In the genomic region with DNA sequence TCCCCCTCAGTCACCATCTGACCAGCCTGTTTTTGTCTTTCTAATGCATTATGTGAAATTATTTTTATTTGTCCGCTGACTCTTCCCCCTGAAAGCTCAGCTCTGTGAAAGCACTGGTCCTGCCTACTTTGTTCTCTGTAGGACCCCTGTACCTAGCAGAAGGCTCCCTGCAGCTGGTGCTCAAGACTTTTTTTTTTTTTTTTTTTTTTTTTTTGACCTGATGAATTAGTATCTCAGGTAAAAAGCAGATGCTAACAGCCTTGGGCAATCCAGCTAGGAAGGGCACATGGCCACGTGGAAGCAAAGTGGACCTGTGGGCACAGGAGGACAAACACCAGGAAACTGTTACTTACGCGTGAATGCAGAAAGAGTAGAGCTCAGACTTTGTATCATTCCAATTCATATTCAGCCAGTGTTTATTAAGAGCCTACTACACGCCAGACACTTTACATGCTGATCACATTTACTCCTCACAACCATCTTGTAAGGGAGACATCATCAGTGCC, we compare ENCODE assay signal across 9 cellular contexts. TPM values are rescaled to one million over a fixed set of nuclear protein-coding genes. Genes with fewer than 3 reads are reported as not detected.
DNase-seq lines count a peak whose midpoint lies in the region; ATAC-seq, FAIRE-seq and TF ChIP-seq lines count a peak whose summit lies in the region.
"Had no signal": no experiment of that assay in that cellular context is flagged by ENCODE, and none has a peak within 500 bp of the region (broad histone marks: within the 10 kb centered on the region; RNA-seq: fewer than 3 reads in every experiment).

No MANE protein-coding gene starts in this region.

- H3K9me3 ChIP-seq in cardiac muscle cell (ENCODE audit: low read depth): no peaks in the 10 kb centered on the region
- no peaks in the 10 kb centered on the region for H3K9me3 ChIP-seq in tibial nerve
- no peaks in the 10 kb centered on the region for H3K9me3 ChIP-seq in MG63

- POLR2A ChIA-PET in activated naive CD8-positive, alpha-beta T cell treated with anti-CD3 and anti-CD28 coated beads, Interleukin-2, amount 10 ng/mL, durations not matched to agents 7 days and 5 days (lab: Charles Lee): interaction anchor here (0.6 kb wide), 1 partner anchor 278 kb away, joined by 3 read pairs; no protein-coding TSS in a partner anchor

- no peak for TF ChIP-seq POLR2A in tibial nerve (IDR thresholded peaks at IDR 0.05)

- H3K36me3 Mint-ChIP-seq in activated naive CD8-positive, alpha-beta T cell treated with anti-CD3 and anti-CD28 coated beads, Interleukin-2, amount 10 ng/mL, durations not matched to agents 7 days and 5 days: peaks cover 19% of the 10 kb centered on the region
- H3K36me3 Mint-ChIP-seq in memory B cell: peaks cover 30% of the 10 kb centered on the region

- intact Hi-C loops in cardiac septum (cut with DNase I): loop anchor here (2.0 kb wide), 1 partner anchor 18 kb away; the partner anchor contains the start of gene PIGS

- no peaks in the 10 kb centered on the region for H3K9me3 Mint-ChIP-seq in activated naive CD8-positive, alpha-beta T cell treated with anti-CD3 and anti-CD28 coated beads, Interleukin-2, amount 10 ng/mL, durations not matched to agents 7 days and 5 days
- no peaks in the 10 kb centered on the region for H3K9me3 Mint-ChIP-seq in memory B cell

- H3K36me3 ChIP-seq in cardiac muscle cell (peaks cover 27% of the 10 kb centered on the region), tibial nerve (peaks cover 6 to 49% (median 24%) of the 10 kb centered on the region in 3 donors), MG63 (peaks cover 28% of the 10 kb centered on the region)

- H3K4me1 Mint-ChIP-seq in activated naive CD8-positive, alpha-beta T cell treated with anti-CD3 and anti-CD28 coated beads, Interleukin-2, amount 10 ng/mL, durations not matched to agents 7 days and 5 days: peaks cover 42% of the 10 kb centered on the region
- peaks cover 44% of the 10 kb centered on the region for H3K4me1 Mint-ChIP-seq in memory B cell

- H3K27ac Mint-ChIP-seq in activated naive CD8-positive, alpha-beta T cell treated with anti-CD3 and anti-CD28 coated beads, Interleukin-2, amount 10 ng/mL, durations not matched to agents 7 days and 5 days: no peak overlapping the region
- peak overlapping the region; percentile 90 for H3K27ac Mint-ChIP-seq in memory B cell

- H3K4me1 ChIP-seq in cardiac muscle cell (ENCODE audit: low read depth): peaks cover 4% of the 10 kb centered on the region
- peaks cover 0 to 37% (median 9%) of the 10 kb centered on the region in 4 donors for H3K4me1 ChIP-seq in tibial nerve

- FAIRE-seq in frontal cortex (lab: Jason Lieb, UNC): no peak
- FAIRE-seq: islet of Langerhans had no signal

- no peak for TF ChIP-seq EP300 in tibial nerve (IDR thresholded peaks at IDR 0.05)

- ATAC-seq in activated naive CD8-positive, alpha-beta T cell treated with anti-CD3 and anti-CD28 coated beads, Interleukin-2, amount 10 ng/mL, durations not matched to agents 7 days and 5 days (ENCODE audit: low read depth): no peak
- ATAC-seq in memory B cell (ENCODE audit: low read depth): no peak
- ATAC-seq in HG02798 (IDR thresholded peaks at IDR 0.05; ENCODE audit: poor library complexity, unreplicated experiment): no peak

- H3K4me3 ChIP-seq in cardiac muscle cell: peak overlapping the region; percentile 71
- H3K4me3 ChIP-seq in tibial nerve: peak overlapping the region in 1 of 4 donors; percentile 74
- no peak overlapping the region for H3K4me3 ChIP-seq in MG63

- H3K27me3 ChIP-seq in cardiac muscle cell (no peaks in the 10 kb centered on the region), tibial nerve (no peaks in the 10 kb centered on the region), MG63 (no peaks in the 10 kb centered on the region)

- 83 to 92% methylated on average over 5 of the region's 5 CpGs for WGBS in tibial nerve, 2 donors

- peak overlapping the region; percentile 81 for H3K4me3 Mint-ChIP-seq in activated naive CD8-positive, alpha-beta T cell treated with anti-CD3 and anti-CD28 coated beads, Interleukin-2, amount 10 ng/mL, durations not matched to agents 7 days and 5 days
- H3K4me3 Mint-ChIP-seq in memory B cell: peak overlapping the region; percentile 94

- no peaks in the 10 kb centered on the region for H3K27me3 Mint-ChIP-seq in activated naive CD8-positive, alpha-beta T cell treated with anti-CD3 and anti-CD28 coated beads, Interleukin-2, amount 10 ng/mL, durations not matched to agents 7 days and 5 days
- H3K27me3 Mint-ChIP-seq in memory B cell: no peaks in the 10 kb centered on the region

- H3K27ac ChIP-seq in cardiac muscle cell: no peak overlapping the region
- peak overlapping the region in 3 of 4 donors; percentile 47 to 82 (median 80) for H3K27ac ChIP-seq in tibial nerve

- DNase-seq in cardiac muscle cell (ENCODE audit: low read depth in 1 of 2, low spot score in 1 of 2) (no peak), cardiac septum (ENCODE audit: low spot score) (no peak), memory B cell (ENCODE audit: low spot score in 2 of 2) (no peak), tibial nerve (ENCODE audit: low spot score in 2 of 2) (no peak), frontal cortex (ENCODE audit: low spot score in 2 of 2) (no peak), MG63 (no peak)
- DNase-seq in activated naive CD8-positive, alpha-beta T cell treated with anti-CD3 and anti-CD28 coated beads, Interleukin-2, amount 10 ng/mL, durations not matched to agents 7 days and 5 days: no peak

- TF ChIP-seq CTCF in cardiac muscle cell (IDR thresholded peaks at IDR 0.05; ENCODE audit: low read depth, low read length) (no peak), tibial nerve (IDR thresholded peaks at IDR 0.05) (no peak)

RNA-seq across cellular contexts. Expression of gene UNC119, which starts 0.6 kb away (rescaled TPM):
- total RNA-seq in cardiac muscle cell (124 and 125 TPM in 2 replicates), cardiac septum (16.0 TPM), tibial nerve (10 to 100 TPM; 20.5 to 30.0 (median 22.4) TPM), frontal cortex (32.6 TPM)
- polyA plus RNA-seq in cardiac muscle cell: 73.3 and 101 TPM in 2 replicates
- 10 to 100 TPM; 54.9 to 57.8 TPM for total RNA-seq in activated naive CD8-positive, alpha-beta T cell treated with anti-CD3 and anti-CD28 coated beads, Interleukin-2, amount 10 ng/mL, durations not matched to agents 7 days and 5 days
- total RNA-seq in MG63 (2014; rRNA removed; shearing (Covaris generic); ENCODE audit: low replicate concordance): 20.8 and 36.4 TPM in 2 replicates

RNA-seq across cellular contexts. Expression of gene PIGS, which starts 18.3 kb away (rescaled TPM):
- total RNA-seq in cardiac muscle cell (107 and 114 TPM in 2 replicates), cardiac septum (51.5 TPM), tibial nerve (10 to 100 TPM; 62.2 to 82.4 (median 73.2) TPM), frontal cortex (16.3 TPM)
- 121 and 122 TPM in 2 replicates for polyA plus RNA-seq in cardiac muscle cell
- 10 to 100 TPM; 60.5 to 63.1 TPM for total RNA-seq in activated naive CD8-positive, alpha-beta T cell treated with anti-CD3 and anti-CD28 coated beads, Interleukin-2, amount 10 ng/mL, durations not matched to agents 7 days and 5 days
- 29.5 and 65.1 TPM in 2 replicates for total RNA-seq in MG63 (2014; rRNA removed; shearing (Covaris generic); ENCODE audit: low replicate concordance)

RNA-seq across cellular contexts. Expression of gene ALDOC, which starts 23.6 kb away (rescaled TPM):
- total RNA-seq in cardiac muscle cell (183 and 334 TPM in 2 replicates), cardiac septum (326 TPM), tibial nerve (100 to 1,000 TPM in 3 of 4 donors, 10 to 100 TPM in 1; 46.2 to 222 (median 141) TPM), frontal cortex (56.7 TPM)
- polyA plus RNA-seq in cardiac muscle cell: 112 and 177 TPM in 2 replicates
- total RNA-seq in activated naive CD8-positive, alpha-beta T cell treated with anti-CD3 and anti-CD28 coated beads, Interleukin-2, amount 10 ng/mL, durations not matched to agents 7 days and 5 days: 100 to 1,000 TPM; 142 to 154 TPM
- 1.1 TPM in 1 of 2 replicates, not detected in the other for total RNA-seq in MG63 (2014; rRNA removed; shearing (Covaris generic); ENCODE audit: low replicate concordance)

RNA-seq across cellular contexts. Expression of gene SPAG5, which starts 45.8 kb away (rescaled TPM):
- total RNA-seq in cardiac muscle cell: 9.8 and 52.7 TPM in 2 replicates
- 27.0 and 84.6 TPM in 2 replicates for polyA plus RNA-seq in cardiac muscle cell
- total RNA-seq in cardiac septum: 0.78 TPM
- total RNA-seq in activated naive CD8-positive, alpha-beta T cell treated with anti-CD3 and anti-CD28 coated beads, Interleukin-2, amount 10 ng/mL, durations not matched to agents 7 days and 5 days: 100 to 1,000 TPM; 109 to 118 TPM
- total RNA-seq in tibial nerve: 10 to 100 TPM in 1 of 4 donors, 1 to 10 TPM in 3; 5.7 to 11.4 (median 7.6) TPM
- total RNA-seq in frontal cortex: 3.7 TPM
- total RNA-seq in MG63 (2014; rRNA removed; shearing (Covaris generic); ENCODE audit: low replicate concordance): 45.1 and 82.9 TPM in 2 replicates

RNA-seq across cellular contexts. Expression of gene FOXN1, which starts 46.9 kb away (rescaled TPM):
- total RNA-seq in cardiac muscle cell: 0.06 and 0.18 TPM in 2 replicates
- polyA plus RNA-seq in cardiac muscle cell: not detected in 2 replicates
- not detected for total RNA-seq in cardiac septum
- not detected for total RNA-seq in activated naive CD8-positive, alpha-beta T cell treated with anti-CD3 and anti-CD28 coated beads, Interleukin-2, amount 10 ng/mL, durations not matched to agents 7 days and 5 days
- not detected for total RNA-seq in tibial nerve
- not detected for total RNA-seq in frontal cortex
- total RNA-seq in MG63 (2014; rRNA removed; shearing (Covaris generic); ENCODE audit: low replicate concordance): not detected in 2 replicates

Comparison
In these comparisons a context has a peak if more than half of its experiments do, and no peak if none do; other contexts are left out.
1. RNA of gene ALDOC, which starts 23.6 kb away (total RNA-seq): 326 TPM in cardiac septum (single experiment), 183 to 334 TPM in cardiac muscle cell, 46.2 to 222 TPM in tibial nerve, 142 to 154 TPM in activated naive CD8-positive, alpha-beta T cell treated with anti-CD3 and anti-CD28 coated beads, Interleukin-2, amount 10 ng/mL, durations not matched to agents 7 days and 5 days and 56.7 TPM in frontal cortex (single experiment); 1.1 TPM in MG63; every median in the first group is over 10 times any median in the second.